In genomic region chr22:38335077-38335476, GRCh38 we compare ENCODE assay signal across 15 cellular contexts. TPM values are rescaled to one million over a fixed set of nuclear protein-coding genes. Genes with fewer than 3 reads are reported as not detected.
DNase-seq lines count a peak whose midpoint lies in the region; ATAC-seq, FAIRE-seq and TF ChIP-seq lines count a peak whose summit lies in the region.
"Had no signal": no experiment of that assay in that cellular context is flagged by ENCODE, and none has a peak within 500 bp of the region (broad histone marks: within the 10 kb centered on the region; RNA-seq: fewer than 3 reads in every experiment).

No MANE protein-coding gene starts in this region.

- no peak overlapping the region for H4K8ac ChIP-seq in H9 (replicated peaks; ENCODE audit: insufficient read length, low read depth, low read length)

- H3K36me3 ChIP-seq in iPS-20b (ENCODE audit: insufficient read depth, low read depth, low read length), result no peaks in the 10 kb centered on the region
- no peaks in the 10 kb centered on the region for H3K36me3 ChIP-seq in naive thymus-derived CD4-positive, alpha-beta T cell (ENCODE audit: control insufficient read depth in 2 of 3, insufficient read depth in 3 of 3, low read length in 3 of 3)
- no peaks in the 10 kb centered on the region for H3K36me3 ChIP-seq in HepG2 (replicated peaks in 1 of 2; ENCODE audit: control insufficient read depth in 1 of 2, insufficient read depth in 2 of 2, low read length in 2 of 2)
- H3K36me3 ChIP-seq: ascending aorta had no signal

- no peak overlapping the region for H3K18ac ChIP-seq in H9 (ENCODE audit: insufficient read length, low read depth, low read length)

- H3K9ac ChIP-seq in H9 (ENCODE audit: extremely low read depth, insufficient read length, low read length) (no peak overlapping the region), iPS-20b (ENCODE audit: low read depth, low read length) (no peak overlapping the region), HepG2 (ENCODE audit: insufficient read depth, low read depth, low read length) (no peak overlapping the region)

- H2AFZ ChIP-seq in H9 (ENCODE audit: low read length) (no peak overlapping the region), HepG2 (ENCODE audit: low read length) (no peak overlapping the region)

- H2BK12ac ChIP-seq in H9 (ENCODE audit: insufficient read length, low read depth, low read length), result no peak overlapping the region

- H3K27me3 ChIP-seq in H9 (ENCODE audit: insufficient read depth, low read length) (no peaks in the 10 kb centered on the region), iPS-20b (ENCODE audit: insufficient read depth, low read length) (peaks cover 10% of the 10 kb centered on the region), HepG2 (ENCODE audit: control insufficient read depth in 1 of 2, insufficient read depth in 2 of 2, low read length in 2 of 2) (peaks cover 1 to 17% of the 10 kb centered on the region in 2 experiments; a peak in 2 of 5 replicates)
- peaks cover 0 to 5% of the 10 kb centered on the region in 2 donors for H3K27me3 ChIP-seq in naive thymus-derived CD4-positive, alpha-beta T cell (ENCODE audit: control insufficient read depth in 2 of 2, insufficient read depth in 2 of 2, low read length in 2 of 2)
- H3K27me3 ChIP-seq: ascending aorta had no signal

- CTCF ChIA-PET in naive thymus-derived CD4-positive, alpha-beta T cell (lab: Charles Lee), result no interaction called here
- CTCF ChIA-PET in HepG2 (lab: Yijun Ruan, JAX; ENCODE audit: low intra/inter-chr PET ratio, low total read pairs), result no interaction called here

- peak overlapping the region; percentile 66; the same call in 1 of the 2 replicates for H3K4me3 ChIP-seq in iPS-20b (ENCODE audit: low read length)
- no peak overlapping the region for H3K4me3 ChIP-seq in naive thymus-derived CD4-positive, alpha-beta T cell (ENCODE audit: low read length)
- H3K4me3 ChIP-seq in HepG2 (replicated peaks in 1 of 3; ENCODE audit: insufficient read depth in 1 of 3, low read depth in 2 of 3, low read length in 3 of 3), result no peak overlapping the region

- TF ChIP-seq CTCF in H9 (conservative IDR thresholded peaks at IDR 0.05) (no peak), HepG2 (CRISPR knock-in tag; IDR thresholded peaks at IDR 0.05) (no peak)

- H4K20me1 ChIP-seq in H9 (ENCODE audit: control insufficient read depth, insufficient read depth, insufficient read length) (no peaks in the 10 kb centered on the region), HepG2 (ENCODE audit: insufficient read depth, low read length) (no peaks in the 10 kb centered on the region)

- DNase-seq in AG08396 (ENCODE audit: low spot score) (peak; percentile 54), H9 (no peak), amniotic epithelial cell (ENCODE audit: low read depth) (peak; percentile 62), HepG2 (ENCODE audit: low spot score) (no peak)
- DNase-seq in activated naive CD4-positive, alpha-beta T cell treated with anti-CD3 and anti-CD28 coated beads, Interleukin-2, amount 50 U/mL, for 72 hours (ENCODE audit: low spot score in 2 of 2), result no peak
- no peak for DNase-seq in naive thymus-derived CD4-positive, alpha-beta T cell
- DNase-seq: activated CD4-positive, alpha-beta T cell treated with anti-CD3 and anti-CD28 coated beads, Interleukin-2, amount 10 ng/mL, durations not matched to agents 24 days and 14 days; NCI-H1417 treated with DMSO at 0.1 percent for 48 hours; SHP77 treated with DMSO at 0.1 percent for 48 hours; stimulated activated CD4-positive, alpha-beta T cell treated with anti-CD3 and anti-CD28 coated beads, Interleukin-4, amount 100 ng/mL, for 1 hour; T1000 had no signal

- H3K36me3 Mint-ChIP-seq in H9 (ENCODE audit: insufficient read depth in 1 of 3, low read depth in 3 of 3), result peaks cover 0 to 7% (median 0%) of the 10 kb centered on the region in 3 experiments; a peak in 3 of 7 replicates
- H3K36me3 Mint-ChIP-seq in activated naive CD4-positive, alpha-beta T cell treated with anti-CD3 and anti-CD28 coated beads, Interleukin-2, amount 50 U/mL, for 72 hours, result no peaks in the 10 kb centered on the region
- no peaks in the 10 kb centered on the region for H3K36me3 Mint-ChIP-seq in naive thymus-derived CD4-positive, alpha-beta T cell

- no peak overlapping the region for H4K5ac ChIP-seq in H9 (ENCODE audit: insufficient read length, low read depth, low read length)

- no peak overlapping the region for H2AK5ac ChIP-seq in H9 (ENCODE audit: insufficient read length, low read length)

- in situ Hi-C loops in HepG2 (cut with HindIII; ENCODE audit: extremely low pct_ligation_motif_present, low pct_unique_long_range_greater_than_20kb), result no loop called here

- POLR2A ChIA-PET in naive thymus-derived CD4-positive, alpha-beta T cell (lab: Charles Lee), result no interaction called here
- POLR2A ChIA-PET in HepG2 (lab: Yijun Ruan, JAX), result no interaction called here

- no peak overlapping the region for H2BK20ac ChIP-seq in H9 (ENCODE audit: low read depth, low read length, poor library complexity, severe bottlenecking)

- H4K91ac ChIP-seq in H9 (ENCODE audit: insufficient read length, low read depth, low read length), result no peak overlapping the region

- WGBS in H9 (ENCODE audit: extremely low coverage, insufficient read length, low lambda C conversion rate), result no CpG with 5 or more reads among the region's 3 CpGs
- 29% methylated on average over 3 of the region's 3 CpGs for WGBS in HepG2 (ENCODE audit: low lambda C conversion rate)

- no peak for FAIRE-seq in HepG2 (lab: Jason Lieb, UNC)

- peak overlapping the region; percentile 72 for H3K4me2 ChIP-seq in H9 (ENCODE audit: insufficient read depth, insufficient read length, low read length)
- H3K4me2 ChIP-seq in HepG2 (ENCODE audit: low read depth, low read length), result no peak overlapping the region

- H3K9me3 Mint-ChIP-seq in H9, result no peaks in the 10 kb centered on the region; a peak in 1 of 5 replicates
- no peaks in the 10 kb centered on the region for H3K9me3 Mint-ChIP-seq in activated naive CD4-positive, alpha-beta T cell treated with anti-CD3 and anti-CD28 coated beads, Interleukin-2, amount 50 U/mL, for 72 hours
- H3K9me3 Mint-ChIP-seq in naive thymus-derived CD4-positive, alpha-beta T cell, result no peaks in the 10 kb centered on the region
- H3K9me3 Mint-ChIP-seq: activated CD4-positive, alpha-beta T cell treated with anti-CD3 and anti-CD28 coated beads, Interleukin-2, amount 10 ng/mL, durations not matched to agents 24 days and 14 days; activated T-helper 1 cell treated with anti-CD3 and anti-CD28 coated beads, Interleukin-12 subunit alpha, Interleukin-12 subunit beta, Interleukin-2, Interleukin-4 antibody, amounts not matched to agents 30 ng/mL and 10 ng/mL and 1 ng/mL, durations not matched to agents 14 hours and 24 hours and 36 hours had no signal

- no peaks in the 10 kb centered on the region for H3K23me2 ChIP-seq in H9 (ENCODE audit: insufficient read length, low read depth, low read length, poor library complexity, severe bottlenecking)

- no peak overlapping the region for H3T11ph ChIP-seq in H9 (ENCODE audit: low read length)

- TF ChIP-seq EP300 in HepG2 (IDR thresholded peaks at IDR 0.05; ENCODE audit: low read depth in 2 of 2, low read length in 2 of 2) (no peak), HepG2 (CRISPR knock-in tag; IDR thresholded peaks at IDR 0.05; ENCODE audit: borderline replicate concordance) (no peak)

- H3K4ac ChIP-seq in H9 (ENCODE audit: low read depth, low read length), result no peak overlapping the region

- peaks cover 4% of the 10 kb centered on the region; the same call in 1 of the 2 replicates for H3K4me1 ChIP-seq in H9 (ENCODE audit: insufficient read depth, low read length)
- H3K4me1 ChIP-seq in iPS-20b (ENCODE audit: insufficient read depth, low read length), result peaks cover 8% of the 10 kb centered on the region
- no peaks in the 10 kb centered on the region for H3K4me1 ChIP-seq in naive thymus-derived CD4-positive, alpha-beta T cell (ENCODE audit: control insufficient read depth in 2 of 2, insufficient read depth in 2 of 2, low read length in 2 of 2)
- H3K4me1 ChIP-seq in HepG2 (ENCODE audit: insufficient read depth, low read length), result peaks cover 23% of the 10 kb centered on the region

- BruUV-seq in HepG2 (replicated peaks; lab: Mats Ljungman, UMichigan), result no TSS peak

- TF ChIP-seq POLR2A in HepG2 (IDR thresholded peaks at IDR 0.05; ENCODE audit: insufficient read depth in 1 of 2, low read depth in 2 of 2, low read length in 2 of 2), result no peak

- H3K9me3 ChIP-seq in H9 (ENCODE audit: control insufficient read depth, low read depth, low read length) (no peaks in the 10 kb centered on the region), iPS-20b (ENCODE audit: insufficient read depth, low read depth, low read length) (no peaks in the 10 kb centered on the region), HepG2 (ENCODE audit: low read length) (no peaks in the 10 kb centered on the region)
- H3K9me3 ChIP-seq in naive thymus-derived CD4-positive, alpha-beta T cell (ENCODE audit: control insufficient read depth in 2 of 3, low read length in 3 of 3), result no peaks in the 10 kb centered on the region
- H3K9me3 ChIP-seq: ascending aorta had no signal

- no peak overlapping the region for H2BK15ac ChIP-seq in H9 (ENCODE audit: low read depth, low read length)

- no peak overlapping the region for H3K14ac ChIP-seq in H9 (ENCODE audit: insufficient read depth, low read length)

- H3K23ac ChIP-seq in H9 (ENCODE audit: insufficient read length, low read depth, low read length), result no peak overlapping the region

- H3K27ac Mint-ChIP-seq in H9, result 0 out of 7 replicates have a peak overlapping the region, but pooled peaks of 1 of the 3 experiments have one; percentile 32
- H3K27ac Mint-ChIP-seq in activated naive CD4-positive, alpha-beta T cell treated with anti-CD3 and anti-CD28 coated beads, Interleukin-2, amount 50 U/mL, for 72 hours, result no peak overlapping the region
- no peak overlapping the region for H3K27ac Mint-ChIP-seq in naive thymus-derived CD4-positive, alpha-beta T cell
- H3K27ac Mint-ChIP-seq: activated CD4-positive, alpha-beta T cell treated with anti-CD3 and anti-CD28 coated beads, Interleukin-2, amount 10 ng/mL, durations not matched to agents 24 days and 14 days; activated T-helper 1 cell treated with anti-CD3 and anti-CD28 coated beads, Interleukin-12 subunit alpha, Interleukin-12 subunit beta, Interleukin-2, Interleukin-4 antibody, amounts not matched to agents 30 ng/mL and 10 ng/mL and 1 ng/mL, durations not matched to agents 14 hours and 24 hours and 36 hours had no signal

- H3K27ac ChIP-seq in H9 (ENCODE audit: insufficient read length, low read depth, low read length) (no peak overlapping the region), iPS-20b (ENCODE audit: low read length) (no peak overlapping the region), HepG2 (ENCODE audit: extremely low read length, insufficient read depth, low read length) (no peak overlapping the region)
- no peak overlapping the region for H3K27ac ChIP-seq in naive thymus-derived CD4-positive, alpha-beta T cell (ENCODE audit: low read depth, low read length)
- H3K27ac ChIP-seq: ascending aorta had no signal

- no peak for ATAC-seq in activated naive CD4-positive, alpha-beta T cell treated with anti-CD3 and anti-CD28 coated beads, Interleukin-2, amount 50 U/mL, for 72 hours
- no peak for ATAC-seq in GM21381 (IDR thresholded peaks at IDR 0.05; ENCODE audit: unreplicated experiment)
- ATAC-seq in naive thymus-derived CD4-positive, alpha-beta T cell, result no peak
- no peak for ATAC-seq in HepG2

- peaks cover 33 to 38% of the 10 kb centered on the region in 2 experiments for H3K4me1 Mint-ChIP-seq in H9
- H3K4me1 Mint-ChIP-seq in naive thymus-derived CD4-positive, alpha-beta T cell, result peaks cover 0 to 7% (median 4%) of the 10 kb centered on the region in 7 donors

- intact Hi-C loops in naive thymus-derived CD4-positive, alpha-beta T cell (cut with micrococcal nuclease), result no loop called here
- intact Hi-C loops in HepG2 (cut with micrococcal nuclease; ENCODE audit: unreplicated experiment), result no loop called here

- H3K79me1 ChIP-seq in H9 (ENCODE audit: insufficient read depth, low read depth, low read length, poor library complexity, severe bottlenecking), result no peaks in the 10 kb centered on the region

- H3K79me2 ChIP-seq in H9 (ENCODE audit: insufficient read depth, low read length) (no peaks in the 10 kb centered on the region), HepG2 (ENCODE audit: insufficient read depth, low read length) (no peaks in the 10 kb centered on the region)

- H3K56ac ChIP-seq in H9 (ENCODE audit: insufficient read length, low read depth, low read length), result no peak overlapping the region

- H2BK120ac ChIP-seq in H9 (ENCODE audit: low read depth, low read length, poor library complexity, severe bottlenecking), result no peak overlapping the region

- no peak overlapping the region for H2BK5ac ChIP-seq in H9 (ENCODE audit: insufficient read length, low read length)

- TF ChIP-seq RAD21 in HepG2 (CRISPR knock-in tag; IDR thresholded peaks at IDR 0.05), result no peak

- peak overlapping the region; percentile 55 to 79; a peak in 4 of 5 replicates for H3K4me3 Mint-ChIP-seq in H9
- peak overlapping the region in 4 of 10 donors; percentile 2 to 72 (median 55) for H3K4me3 Mint-ChIP-seq in naive thymus-derived CD4-positive, alpha-beta T cell

- H3K27me3 Mint-ChIP-seq in H9 (ENCODE audit: low read depth), result peaks cover 7% of the 10 kb centered on the region
- peaks cover 4 to 15% (median 10%) of the 10 kb centered on the region in 5 donors for H3K27me3 Mint-ChIP-seq in naive thymus-derived CD4-positive, alpha-beta T cell

RNA-seq across cellular contexts. Expression of gene CSNK1E, which starts 17.8 kb away (rescaled TPM):
- total RNA-seq in H9 (2021) (230 and 236 TPM in 2 replicates), HepG2 (2016; rRNA removed; fragmentation: Illumina TruSeq; extraction: Trizol) (19.8 and 34.7 TPM in 2 replicates)
- 100 to 1,000 TPM in 1 of 2 donors, 10 to 100 TPM in 1; 99.6 to 110 TPM for total RNA-seq in activated naive CD4-positive, alpha-beta T cell treated with anti-CD3 and anti-CD28 coated beads, Interleukin-2, amount 50 U/mL, for 72 hours
- 100 to 1,000 TPM in 2 of 5 experiments, 10 to 100 TPM in 3; 71.6 to 143 (median 91.9) TPM for total RNA-seq in naive thymus-derived CD4-positive, alpha-beta T cell
- 1 to 10 TPM; 5.6 to 8.1 TPM for polyA plus RNA-seq in naive thymus-derived CD4-positive, alpha-beta T cell
- 34.0 and 36.2 TPM in 2 replicates for total RNA-seq in HepG2 (2016; cell fraction: cytosol; rRNA removed; fragmentation: Illumina TruSeq; extraction: Trizol; ENCODE audit: low read depth)
- total RNA-seq in HepG2 (2016; cell fraction: insoluble cytoplasmic fraction; rRNA removed; fragmentation: Illumina TruSeq; extraction: Trizol), result 18.0 and 33.5 TPM in 2 replicates
- total RNA-seq in HepG2 (2016; cell fraction: membrane; rRNA removed; fragmentation: Illumina TruSeq; extraction: Trizol), result 53.9 and 59.1 TPM in 2 replicates
- total RNA-seq in HepG2 (2016; cell fraction: nucleus; rRNA removed; fragmentation: Illumina TruSeq; extraction: Trizol), result 30.6 and 34.3 TPM in 2 replicates
- polyA plus RNA-seq in HepG2 (2011; rRNA removed), result 129 and 152 TPM in 2 replicates
- polyA plus RNA-seq in HepG2 (2011; cell fraction: cytosol; rRNA removed), result 93.4 and 108 TPM in 2 replicates
- polyA plus RNA-seq in HepG2 (2011; cell fraction: nucleus; rRNA removed), result 285 and 291 TPM in 2 replicates
- 60.9 and 83.8 TPM in 2 replicates for polyA plus RNA-seq in HepG2 (2012)
- 40.2 and 42.9 TPM in 2 replicates for polyA plus RNA-seq in HepG2 (2016; cell fraction: cytosol; fragmentation: Illumina TruSeq; extraction: Trizol; ENCODE audit: low read depth)
- polyA plus RNA-seq in HepG2 (2016; cell fraction: insoluble cytoplasmic fraction; fragmentation: Illumina TruSeq; extraction: Trizol; ENCODE audit: low read depth), result 27.5 and 37.1 TPM in 2 replicates
- polyA plus RNA-seq in HepG2 (2016; cell fraction: membrane; fragmentation: Illumina TruSeq; extraction: Trizol; ENCODE audit: low read depth), result 58.9 and 59.0 TPM in 2 replicates
- 67.4 and 77.3 TPM in 2 replicates for polyA plus RNA-seq in HepG2 (2016; cell fraction: nucleus; fragmentation: Illumina TruSeq; extraction: Trizol; ENCODE audit: insufficient read depth, low read depth)
- polyA minus RNA-seq in HepG2 (2011; rRNA and poly(A)+ RNA removed; ENCODE audit: low replicate concordance), result 116 and 242 TPM in 2 replicates
- 54.0 and 54.3 TPM in 2 replicates for polyA minus RNA-seq in HepG2 (2011; cell fraction: cytosol; rRNA and poly(A)+ RNA removed)
- polyA minus RNA-seq in HepG2 (2011; cell fraction: nucleus; rRNA and poly(A)+ RNA removed), result 69.5 and 90.5 TPM in 2 replicates

Comparison
In these comparisons a context has a peak if more than half of its experiments do, and no peak if none do; other contexts are left out.
1. DNase-seq: peak in AG08396 (single experiment) and amniotic epithelial cell (single experiment); none in H9 (single experiment), activated naive CD4-positive, alpha-beta T cell treated with anti-CD3 and anti-CD28 coated beads, Interleukin-2, amount 50 U/mL, for 72 hours (0 of 2), naive thymus-derived CD4-positive, alpha-beta T cell (0 of 9) and HepG2 (single experiment).